Comparison of ENCODE assay signal across 17 cellular contexts in genomic region chr2:100031604-100032003, GRCh38.
DNase-seq lines count a peak whose midpoint lies in the region; ATAC-seq and TF ChIP-seq lines count a peak whose summit lies in the region.
"Had no signal": no experiment of that assay in that cellular context is flagged by ENCODE, and none has a peak within 500 bp of the region (broad histone marks: within the 10 kb centered on the region; RNA-seq: fewer than 3 reads in every experiment).

No MANE protein-coding gene starts in this region.

- H3K27me3 Mint-ChIP-seq in osteocyte (ENCODE audit: unreplicated experiment): no peaks in the 10 kb centered on the region
- H3K27me3 Mint-ChIP-seq in stimulated activated memory B cell treated with anti-CD40 and anti-IgM and Interleukin-4, amounts not matched to agents 10 μg/mL and 1 μg/mL and 100 μg/mL, for 72 hours: no peaks in the 10 kb centered on the region
- H3K27me3 Mint-ChIP-seq: B cell; CD4-positive, alpha-beta T cell had no signal

- H2AFZ ChIP-seq in PC-3 (ENCODE audit: low read length) (no peak overlapping the region), mammary epithelial cell (ENCODE audit: low read depth, low read length) (no peak overlapping the region)

- no TSS peak for BruUV-seq in PC-3 (replicated peaks; lab: Mats Ljungman, UMichigan)
- BruUV-seq in mammary epithelial cell (replicated peaks; lab: Mats Ljungman, UMichigan): no TSS peak

- no peak overlapping the region for H3K4me3 Mint-ChIP-seq in osteocyte (ENCODE audit: unreplicated experiment)
- H3K4me3 Mint-ChIP-seq in stimulated activated memory B cell treated with anti-CD40 and anti-IgM and Interleukin-4, amounts not matched to agents 10 μg/mL and 1 μg/mL and 100 μg/mL, for 72 hours: no peak overlapping the region
- H3K4me3 Mint-ChIP-seq: B cell; CD4-positive, alpha-beta T cell; H9 had no signal

- peak; percentile 6 for DNase-seq in NCI-H2029 (lab: John Stamatoyannopoulos, UW)
- no peak for DNase-seq in NCI-H2029 treated with DMSO at 0.1 percent for 48 hours (lab: John Stamatoyannopoulos, UW)
- DNase-seq in PC-3: peak; percentile 69
- no peak for DNase-seq in osteocyte (ENCODE audit: extremely low spot score, unreplicated experiment)
- no peak for DNase-seq in mammary epithelial cell
- no peak for DNase-seq in BE2C
- DNase-seq: C1 segment of cervical spinal cord; CD4-positive, alpha-beta T cell; DMS153; DND-41; EL; H9; IMR-90 had no signal

- intact Hi-C loops in PC-3 (cut with micrococcal nuclease): no loop called here
- intact Hi-C loops in mammary epithelial cell (cut with micrococcal nuclease): no loop called here

- peaks cover 13% of the 10 kb centered on the region for H3K4me1 ChIP-seq in PC-3 (ENCODE audit: insufficient read depth, low read length)
- H3K4me1 ChIP-seq in mammary epithelial cell (ENCODE audit: insufficient read depth, low read length): no peaks in the 10 kb centered on the region
- H3K4me1 ChIP-seq in BE2C: no peaks in the 10 kb centered on the region

- no peak overlapping the region for H3K9ac ChIP-seq in PC-3 (ENCODE audit: low read length)
- no peak overlapping the region for H3K9ac ChIP-seq in mammary epithelial cell (ENCODE audit: insufficient read depth, low read length)

- POLR2A ChIA-PET in PC-3 (lab: Charles Lee; ENCODE audit: unreplicated experiment): interaction anchor here (0.6 kb wide), 1 partner anchor 295 kb away, joined by 4 read pairs; no protein-coding TSS in a partner anchor

- H3K4me1 Mint-ChIP-seq in osteocyte (ENCODE audit: unreplicated experiment): peaks cover 63% of the 10 kb centered on the region
- peaks cover 52% of the 10 kb centered on the region for H3K4me1 Mint-ChIP-seq in stimulated activated memory B cell treated with anti-CD40 and anti-IgM and Interleukin-4, amounts not matched to agents 10 μg/mL and 1 μg/mL and 100 μg/mL, for 72 hours
- H3K4me1 Mint-ChIP-seq: H9 had no signal

- H3K9me3 Mint-ChIP-seq in osteocyte (ENCODE audit: unreplicated experiment): peaks cover 10% of the 10 kb centered on the region
- peaks cover 4% of the 10 kb centered on the region for H3K9me3 Mint-ChIP-seq in stimulated activated memory B cell treated with anti-CD40 and anti-IgM and Interleukin-4, amounts not matched to agents 10 μg/mL and 1 μg/mL and 100 μg/mL, for 72 hours
- H3K9me3 Mint-ChIP-seq: CD4-positive, alpha-beta T cell; H9 had no signal

- no peaks in the 10 kb centered on the region for H3F3A ChIP-seq in PC-3 (ENCODE audit: low read length, unreplicated experiment)

- no peak overlapping the region for H3K27ac ChIP-seq in PC-3 (ENCODE audit: low read length)
- no peak overlapping the region for H3K27ac ChIP-seq in mammary epithelial cell (ENCODE audit: insufficient read depth, low read depth, low read length)

- H3K4me3 ChIP-seq in PC-3 (ENCODE audit: low read length) (no peak overlapping the region), mammary epithelial cell (replicated peaks in 1 of 3; ENCODE audit: insufficient read depth in 1 of 3, low read depth in 2 of 3, low read length in 3 of 3) (no peak overlapping the region), BE2C (ENCODE audit: low read depth, low read length) (no peak overlapping the region)
- H3K4me3 ChIP-seq: GM12878, K562 had no signal

- 82% methylated on average over 2 of the region's 2 CpGs for WGBS in mammary epithelial cell (ENCODE audit: low coverage, missing lambda C conversion rate)

- CTCF ChIA-PET in PC-3 (lab: Charles Lee): no interaction called here
- CTCF ChIA-PET in mammary epithelial cell (lab: Charles Lee; ENCODE audit: low non-redundant PET): no interaction called here

- H3K36me3 Mint-ChIP-seq in osteocyte (ENCODE audit: unreplicated experiment): peaks cover 28% of the 10 kb centered on the region
- peaks cover 38% of the 10 kb centered on the region for H3K36me3 Mint-ChIP-seq in stimulated activated memory B cell treated with anti-CD40 and anti-IgM and Interleukin-4, amounts not matched to agents 10 μg/mL and 1 μg/mL and 100 μg/mL, for 72 hours

- peak overlapping the region; percentile 43 for H3K4me2 ChIP-seq in PC-3 (ENCODE audit: low read length)
- H3K4me2 ChIP-seq in mammary epithelial cell (ENCODE audit: insufficient read depth, low read depth, low read length): no peak overlapping the region

- no peaks in the 10 kb centered on the region for H3K9me2 ChIP-seq in PC-3 (replicated peaks; ENCODE audit: low read length)

- H3K36me3 ChIP-seq in PC-3 (ENCODE audit: low read depth, low read length) (no peaks in the 10 kb centered on the region), mammary epithelial cell (ENCODE audit: insufficient read depth, low read length) (no peaks in the 10 kb centered on the region), BE2C (no peaks in the 10 kb centered on the region)

- H3K27ac Mint-ChIP-seq in osteocyte (ENCODE audit: unreplicated experiment): peak overlapping the region; percentile 63
- no peak overlapping the region for H3K27ac Mint-ChIP-seq in stimulated activated memory B cell treated with anti-CD40 and anti-IgM and Interleukin-4, amounts not matched to agents 10 μg/mL and 1 μg/mL and 100 μg/mL, for 72 hours
- H3K27ac Mint-ChIP-seq: B cell; CD4-positive, alpha-beta T cell; H9 had no signal

- H3K27me3 ChIP-seq in PC-3 (ENCODE audit: low read length): no peaks in the 10 kb centered on the region
- peaks cover 3% of the 10 kb centered on the region for H3K27me3 ChIP-seq in mammary epithelial cell (ENCODE audit: insufficient read depth, low read length)
- no peaks in the 10 kb centered on the region for H3K27me3 ChIP-seq in BE2C

- peak; percentile 80 for ATAC-seq in PC-3
- ATAC-seq in stimulated activated memory B cell treated with anti-CD40 and anti-IgM and Interleukin-4, amounts not matched to agents 10 μg/mL and 1 μg/mL and 100 μg/mL, for 72 hours: no peak
- ATAC-seq: GM12878, K562 had no signal

- no peak for TF ChIP-seq CTCF in PC-3 (conservative IDR thresholded peaks at IDR 0.05; ENCODE audit: low read depth, low read length)
- no peak for TF ChIP-seq CTCF in osteocyte (IDR thresholded peaks at IDR 0.05)
- TF ChIP-seq CTCF in mammary epithelial cell (conservative IDR thresholded peaks at IDR 0.05 in 1 of 2, IDR thresholded peaks at IDR 0.05 in 1 of 2; ENCODE audit: extremely low read depth in 1 of 2, insufficient read depth in 1 of 2, low read depth in 1 of 2, low read length in 2 of 2): no peak
- no peak for TF ChIP-seq CTCF in BE2C (IDR thresholded peaks at IDR 0.05; ENCODE audit: low read depth, low read length)

- in situ Hi-C loops in mammary epithelial cell (cut with MboI; ENCODE audit: low sequenced_read_pairs in 2 of 2): no loop called here

- H3K9me3 ChIP-seq in PC-3 (ENCODE audit: low read length): no peaks in the 10 kb centered on the region
- no peaks in the 10 kb centered on the region for H3K9me3 ChIP-seq in mammary epithelial cell (replicated peaks; ENCODE audit: insufficient read depth, low read length)
- no peaks in the 10 kb centered on the region for H3K9me3 ChIP-seq in BE2C

- dilution Hi-C loops in mammary epithelial cell (cut with HindIII; ENCODE audit: low sequenced_read_pairs): no loop called here

- no peaks in the 10 kb centered on the region for H4K20me1 ChIP-seq in PC-3 (ENCODE audit: low read length)
- H4K20me1 ChIP-seq in mammary epithelial cell (ENCODE audit: insufficient read depth, low read length): no peaks in the 10 kb centered on the region

- no peaks in the 10 kb centered on the region for H3K79me2 ChIP-seq in PC-3 (ENCODE audit: low read length)
- H3K79me2 ChIP-seq in mammary epithelial cell (ENCODE audit: insufficient read depth, low read length): no peaks in the 10 kb centered on the region

Comparison
In these comparisons a context has a peak if more than half of its experiments do, and no peak if none do; other contexts are left out.
1. DNase-seq: peak in NCI-H2029 (single experiment) and PC-3 (single experiment); none in NCI-H2029 treated with DMSO at 0.1 percent for 48 hours (single experiment), osteocyte (single experiment), mammary epithelial cell (single experiment) and BE2C (single experiment).